Comparison of ENCODE assay signal across 10 cellular contexts in the genomic region with DNA sequence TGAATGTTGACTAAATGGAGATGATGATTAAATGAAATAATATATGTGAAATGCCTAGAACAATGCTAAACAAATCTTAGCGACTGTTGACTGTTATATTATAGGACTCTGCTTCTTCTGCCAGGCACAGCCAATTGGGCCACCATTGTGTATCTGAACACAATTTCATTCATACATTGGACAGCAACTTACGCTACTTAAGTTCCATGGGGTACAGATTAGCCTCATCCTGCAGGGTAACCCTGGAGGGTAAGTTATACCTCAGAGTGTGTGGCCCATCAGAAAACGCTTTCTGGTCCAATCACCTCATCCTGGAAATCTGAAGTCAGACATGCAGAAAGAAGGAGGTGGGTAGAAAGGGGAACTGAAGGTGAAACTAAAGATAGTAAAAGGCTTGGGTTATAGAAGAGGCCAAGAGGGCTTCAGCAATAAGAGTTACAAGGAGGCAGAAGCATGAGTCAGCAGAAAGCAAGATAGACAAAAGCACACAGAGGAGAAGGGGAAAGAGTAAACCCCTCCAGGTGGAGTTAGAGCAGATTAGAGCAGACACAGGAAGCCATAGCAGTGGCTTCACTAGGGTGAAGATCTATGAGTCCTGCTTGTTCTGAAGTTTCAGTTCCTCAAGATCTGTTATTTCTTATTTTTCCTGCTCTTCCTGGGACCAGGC.
A peak's percentile ranks its signal among the peaks of the same experiment; 100 is the strongest.
DNase-seq lines count a peak whose midpoint lies in the region; ATAC-seq and TF ChIP-seq lines count a peak whose summit lies in the region.
"Had no signal": no experiment of that assay in that cellular context is flagged by ENCODE, and none has a peak within 500 bp of the region (broad histone marks: within the 10 kb centered on the region; RNA-seq: fewer than 3 reads in every experiment).

No MANE protein-coding gene starts in this region.

- peaks cover 0 to 25% of the 10 kb centered on the region in 2 donors for H3K27me3 Mint-ChIP-seq in natural killer cell (ENCODE audit: low read depth in 2 of 2)

- intact Hi-C loops in natural killer cell (cut with micrococcal nuclease) = no loop called here

- DNase-seq in HAP-1 (ENCODE audit: low spot score in 2 of 2) (no peak), brain microvascular endothelial cell (no peak), G401 (ENCODE audit: low spot score) (no peak), natural killer cell (no peak)
- DNase-seq: colonic mucosa had no signal

- in situ Hi-C loops in HAP-1 (cut with MboI; ENCODE audit: low sequenced_read_pairs) (no loop called here), brain microvascular endothelial cell (cut with HindIII; ENCODE audit: low pct_ligation_motif_present, low sequenced_read_pairs) (no loop called here), G401 (cut with HindIII; ENCODE audit: low sequenced_read_pairs) (no loop called here)

- peak overlapping the region; percentile 15; the same call in 1 of the 2 replicates for H3K27ac ChIP-seq in OCI-LY3 (ENCODE audit: low read length)
- H3K27ac ChIP-seq in brain microvascular endothelial cell = no peak overlapping the region
- H3K27ac ChIP-seq: colonic mucosa had no signal

- H3K4me1 ChIP-seq in OCI-LY3 (ENCODE audit: low read length) = peaks cover 22% of the 10 kb centered on the region
- peaks cover 13% of the 10 kb centered on the region for H3K4me1 ChIP-seq in HAP-1
- H3K4me1 ChIP-seq: colonic mucosa had no signal

- H3K4me1 Mint-ChIP-seq in natural killer cell = no peaks in the 10 kb centered on the region

- H3K4me3 ChIP-seq in OCI-LY3 (ENCODE audit: low read length) = no peak overlapping the region
- no peak overlapping the region for H3K4me3 ChIP-seq in HAP-1
- H3K4me3 ChIP-seq in brain microvascular endothelial cell (ENCODE audit: low read depth, low read length) = no peak overlapping the region
- H3K4me3 ChIP-seq: colonic mucosa had no signal

- no peaks in the 10 kb centered on the region for H4K20me1 ChIP-seq in OCI-LY3 (ENCODE audit: insufficient read depth, low read length)

- no peaks in the 10 kb centered on the region for H3K9me3 ChIP-seq in OCI-LY3 (ENCODE audit: insufficient read depth, low read length)
- H3K9me3 ChIP-seq in HAP-1 = no peaks in the 10 kb centered on the region
- H3K9me3 ChIP-seq: colonic mucosa had no signal

- peak overlapping the region; percentile 46 for H3K4me2 ChIP-seq in OCI-LY3 (ENCODE audit: low read length)

- no peaks in the 10 kb centered on the region for H3K9me3 Mint-ChIP-seq in natural killer cell
- H3K9me3 Mint-ChIP-seq: neural crest cell had no signal

- TF ChIP-seq CTCF in OCI-LY3 (IDR thresholded peaks at IDR 0.05; ENCODE audit: low read depth, low read length) = no peak
- TF ChIP-seq CTCF in brain microvascular endothelial cell (IDR thresholded peaks at IDR 0.05; ENCODE audit: low read depth, low read length, missing control alignments) = no peak
- TF ChIP-seq CTCF in natural killer cell (IDR thresholded peaks at IDR 0.05) = no peak

- no peaks in the 10 kb centered on the region for H3K79me2 ChIP-seq in OCI-LY3 (ENCODE audit: low read length)

- H2AFZ ChIP-seq in OCI-LY3 (ENCODE audit: low read depth, low read length) = no peak overlapping the region

- H3K36me3 ChIP-seq in OCI-LY3 (replicated peaks; ENCODE audit: low read depth, low read length) (no peaks in the 10 kb centered on the region), HAP-1 (replicated peaks) (no peaks in the 10 kb centered on the region), brain microvascular endothelial cell (replicated peaks) (no peaks in the 10 kb centered on the region)
- H3K36me3 ChIP-seq: colonic mucosa had no signal

- no peak overlapping the region for H3K27ac Mint-ChIP-seq in natural killer cell

- ATAC-seq in GM18502 (IDR thresholded peaks at IDR 0.05; ENCODE audit: poor library complexity, unreplicated experiment) (peak; percentile 97), GM21367 (IDR thresholded peaks at IDR 0.05; ENCODE audit: unreplicated experiment) (peak; percentile 92), HG03097 (IDR thresholded peaks at IDR 0.05; ENCODE audit: low FRiP score, unreplicated experiment) (peak; percentile 86), natural killer cell (no peak)

- peaks cover 18% of the 10 kb centered on the region; the same call in 1 of the 2 replicates for H3K27me3 ChIP-seq in OCI-LY3 (ENCODE audit: low read depth, low read length)
- no peaks in the 10 kb centered on the region for H3K27me3 ChIP-seq in HAP-1 (ENCODE audit: low read depth)
- no peaks in the 10 kb centered on the region for H3K27me3 ChIP-seq in brain microvascular endothelial cell (replicated peaks)
- H3K27me3 ChIP-seq: colonic mucosa had no signal

- H3K36me3 Mint-ChIP-seq in natural killer cell = no peaks in the 10 kb centered on the region

- H3K9ac ChIP-seq in OCI-LY3 (ENCODE audit: low read length) = no peak overlapping the region

- no peak overlapping the region for H3K4me3 Mint-ChIP-seq in natural killer cell
- H3K4me3 Mint-ChIP-seq: neural crest cell had no signal

Comparison
In these comparisons a context has a peak if more than half of its experiments do, and no peak if none do; other contexts are left out.
1. ATAC-seq: peak in GM18502 (single experiment), GM21367 (single experiment) and HG03097 (single experiment); none in natural killer cell (0 of 3).